Comparison of ENCODE assay signal across 11 cellular contexts in genomic region chr20:34300809-34301586, GRCh38. TPM values are rescaled to one million over a fixed set of nuclear protein-coding genes. Genes with fewer than 3 reads are reported as not detected.
DNase-seq lines count a peak whose midpoint lies in the region; ATAC-seq and TF ChIP-seq lines count a peak whose summit lies in the region.
"Had no signal": no experiment of that assay in that cellular context is flagged by ENCODE, and none has a peak within 500 bp of the region (broad histone marks: within the 10 kb centered on the region; RNA-seq: fewer than 3 reads in every experiment).

No MANE protein-coding gene starts in this region.

- H2AK5ac ChIP-seq in mesendoderm (ENCODE audit: low read length) = no peak overlapping the region

- H4K20me1 ChIP-seq in DND-41 (ENCODE audit: insufficient read depth, low read length) = peaks cover 29% of the 10 kb centered on the region; the same call in 1 of the 2 replicates

- H3K9me3 ChIP-seq in DND-41 (ENCODE audit: insufficient read depth, low read length, severe bottlenecking) = no peaks in the 10 kb centered on the region
- H3K9me3 ChIP-seq: lower lobe of right lung, SJCRH30 had no signal

- H3K27ac ChIP-seq in DND-41 (ENCODE audit: low read length) = peak overlapping the region; percentile 89
- H3K27ac ChIP-seq in mesendoderm (ENCODE audit: low read depth, low read length) = no peak overlapping the region
- H3K27ac ChIP-seq: lower lobe of right lung, SJCRH30 had no signal

- ATAC-seq in DND-41 (ENCODE audit: insufficient read depth, low read depth) = no peak
- ATAC-seq in activated T-helper 17 cell treated with anti-CD3 and anti-CD28 coated beads, Interleukin-2, amount 50 U/mL, for 72 hours (replicated peaks) = no peak
- ATAC-seq: lower lobe of right lung had no signal

- H3K18ac ChIP-seq in mesendoderm (ENCODE audit: low read length) = no peak overlapping the region

- no peak overlapping the region for H4K5ac ChIP-seq in mesendoderm (ENCODE audit: low read length)

- H2BK15ac ChIP-seq in mesendoderm (replicated peaks; ENCODE audit: low read depth) = no peak overlapping the region

- H3K36me3 ChIP-seq in DND-41 (ENCODE audit: insufficient read depth, low read length) (peaks cover 24% of the 10 kb centered on the region; the same call in 1 of the 2 replicates), mesendoderm (ENCODE audit: control insufficient read depth, insufficient read depth, low read length) (no peaks in the 10 kb centered on the region)
- H3K36me3 ChIP-seq: lower lobe of right lung had no signal

- no peak overlapping the region for H2AFZ ChIP-seq in DND-41 (ENCODE audit: low read depth, low read length)

- H3K4me2 ChIP-seq in DND-41 (ENCODE audit: insufficient read depth, low read length) = peak overlapping the region; percentile 73
- peak overlapping the region; percentile 73 for H3K4me2 ChIP-seq in mesendoderm (ENCODE audit: low read length)

- WGBS in mesendoderm (ENCODE audit: extremely low coverage, insufficient coverage, low lambda C conversion rate) = no CpG with 5 or more reads among the region's 7 CpGs

- peak overlapping the region; percentile 59 for H3K56ac ChIP-seq in mesendoderm (ENCODE audit: low read length)

- H3K9me3 Mint-ChIP-seq in IgD-negative memory B cell = no peaks in the 10 kb centered on the region
- no peaks in the 10 kb centered on the region for H3K9me3 Mint-ChIP-seq in activated T-helper 17 cell treated with anti-CD3 and anti-CD28 coated beads, Interleukin-2, amount 50 U/mL, for 72 hours

- no peak overlapping the region for H2BK120ac ChIP-seq in mesendoderm (ENCODE audit: low read depth, low read length)

- no peak overlapping the region for H4K8ac ChIP-seq in mesendoderm (ENCODE audit: low read depth, low read length)

- H3K79me1 ChIP-seq in mesendoderm (ENCODE audit: low read length) = peaks cover 11% of the 10 kb centered on the region

- no peak overlapping the region for H3K4ac ChIP-seq in mesendoderm (ENCODE audit: low read depth, low read length)

- H3K27me3 ChIP-seq in DND-41 (ENCODE audit: insufficient read depth, low read length, poor library complexity) = no peaks in the 10 kb centered on the region
- no peaks in the 10 kb centered on the region for H3K27me3 ChIP-seq in mesendoderm (ENCODE audit: insufficient read depth, low read length, poor library complexity)
- H3K27me3 ChIP-seq: SJCRH30 had no signal

- H2BK5ac ChIP-seq in mesendoderm (ENCODE audit: low read length) = no peak overlapping the region

- H3K9ac ChIP-seq in DND-41 (ENCODE audit: low read depth, low read length) = peak overlapping the region; percentile 90
- peak overlapping the region; percentile 15 for H3K9ac ChIP-seq in mesendoderm (ENCODE audit: low read length)

- no peaks in the 10 kb centered on the region for H3K36me3 Mint-ChIP-seq in IgD-negative memory B cell
- peaks cover 4% of the 10 kb centered on the region for H3K36me3 Mint-ChIP-seq in activated T-helper 17 cell treated with anti-CD3 and anti-CD28 coated beads, Interleukin-2, amount 50 U/mL, for 72 hours (ENCODE audit: low read depth)

- H3K79me2 ChIP-seq in DND-41 (ENCODE audit: insufficient read depth, low read length) (peaks cover 63% of the 10 kb centered on the region), mesendoderm (ENCODE audit: control insufficient read depth, insufficient read depth, low read length) (peaks cover 53% of the 10 kb centered on the region)

- H3K4me1 Mint-ChIP-seq in IgD-negative memory B cell = peaks cover 10 to 11% (median 11%) of the 10 kb centered on the region in 3 donors
- peaks cover 5% of the 10 kb centered on the region for H3K4me1 Mint-ChIP-seq in activated T-helper 17 cell treated with anti-CD3 and anti-CD28 coated beads, Interleukin-2, amount 50 U/mL, for 72 hours

- no peak overlapping the region for H3K23ac ChIP-seq in mesendoderm (ENCODE audit: low read length)

- peak overlapping the region in 2 of 4 donors; percentile 14 to 83 for H3K4me3 Mint-ChIP-seq in IgD-negative memory B cell
- H3K4me3 Mint-ChIP-seq in activated T-helper 17 cell treated with anti-CD3 and anti-CD28 coated beads, Interleukin-2, amount 50 U/mL, for 72 hours = peak overlapping the region; percentile 82

- DNase-seq in DND-41 = no peak
- DNase-seq in mesendoderm = peak; percentile 58
- DNase-seq in HK-2 (ENCODE audit: unreplicated experiment) = no peak
- no peak for DNase-seq in AML-193 (lab: John Stamatoyannopoulos, UW)
- DNase-seq in GM19240 (ENCODE audit: insufficient read length, low spot score) = no peak
- DNase-seq in SKM-1 treated with dmso at 0.1 percent for 144 hours (lab: John Stamatoyannopoulos, UW; ENCODE audit: unreplicated experiment) = no peak
- DNase-seq: lower lobe of right lung had no signal

- peak overlapping the region in 2 of 3 donors; percentile 71 to 84 for H3K27ac Mint-ChIP-seq in IgD-negative memory B cell
- H3K27ac Mint-ChIP-seq in activated T-helper 17 cell treated with anti-CD3 and anti-CD28 coated beads, Interleukin-2, amount 50 U/mL, for 72 hours = peak overlapping the region; percentile 87

- H3K4me3 ChIP-seq in DND-41 (ENCODE audit: low read depth in 1 of 2, low read length in 2 of 2) (peak overlapping the region in 1 of 2 experiments; percentile 84; a peak in 2 of 4 replicates), mesendoderm (ENCODE audit: low read length) (no peak overlapping the region)
- H3K4me3 ChIP-seq: lower lobe of right lung, SJCRH30 had no signal

- no peak for TF ChIP-seq CTCF in DND-41 (IDR thresholded peaks at IDR 0.05; ENCODE audit: borderline replicate concordance, extremely low read depth, low read length, poor library complexity, severe bottlenecking)

- H3K4me1 ChIP-seq in DND-41 (ENCODE audit: insufficient read depth, low read length) (peaks cover 29% of the 10 kb centered on the region), mesendoderm (ENCODE audit: control insufficient read depth, low read depth, low read length) (peaks cover 6% of the 10 kb centered on the region)

- H3K27me3 Mint-ChIP-seq in IgD-negative memory B cell = peaks cover 1% of the 10 kb centered on the region
- H3K27me3 Mint-ChIP-seq in activated T-helper 17 cell treated with anti-CD3 and anti-CD28 coated beads, Interleukin-2, amount 50 U/mL, for 72 hours = no peaks in the 10 kb centered on the region

RNA-seq across cellular contexts. Expression of gene AHCY, which starts 2.2 kb away (rescaled TPM):
- polyA plus RNA-seq in IgD-negative memory B cell = 27.3 TPM
- 100 to 1,000 TPM in 1 of 2 donors, 10 to 100 TPM in 1; 94.5 to 174 TPM for total RNA-seq in activated T-helper 17 cell treated with anti-CD3 and anti-CD28 coated beads, Interleukin-2, amount 50 U/mL, for 72 hours
- 233 TPM for polyA plus RNA-seq in mesendoderm (2013, experiment 1 of 2)
- 236 TPM for polyA plus RNA-seq in mesendoderm (2013, experiment 2 of 2)

RNA-seq across cellular contexts. Expression of gene ASIP, which starts 59.8 kb away (rescaled TPM):
- not detected for polyA plus RNA-seq in IgD-negative memory B cell
- total RNA-seq in activated T-helper 17 cell treated with anti-CD3 and anti-CD28 coated beads, Interleukin-2, amount 50 U/mL, for 72 hours = not detected
- not detected for polyA plus RNA-seq in mesendoderm (2013, experiment 1 of 2)
- polyA plus RNA-seq in mesendoderm (2013, experiment 2 of 2) = not detected
- total RNA-seq: bronchial epithelial cell, lower lobe of right lung, SJCRH30 had no signal
